Comparison of ENCODE assay signal across 1 cellular context in the genomic region with DNA sequence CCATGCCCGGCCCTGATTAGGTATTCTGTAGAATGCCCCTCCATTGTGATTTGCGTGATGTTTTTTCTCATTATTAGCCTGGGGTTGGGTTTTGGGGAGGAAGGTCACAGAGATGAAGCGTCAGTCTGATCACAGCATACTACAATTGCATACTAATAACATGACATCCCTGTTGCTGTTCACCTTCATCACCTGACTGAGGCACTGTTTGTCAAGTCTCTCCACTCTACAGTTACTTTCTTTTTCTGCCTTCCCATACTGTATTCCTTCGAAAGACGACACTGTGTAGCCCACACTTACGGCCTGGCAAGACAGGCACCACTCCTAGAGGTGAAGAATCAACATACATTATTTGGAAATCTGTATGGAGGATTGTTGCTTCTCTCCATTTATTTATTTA.
TF ChIP-seq lines count a peak whose summit lies in the region.

No MANE protein-coding gene starts in this region.

TF ChIP-seq in IMR-90, 13 proteins besides CTCF, POLR2A, EP300 and RAD21 (continued from another document):
- TF ChIP-seq, protein P1, sequence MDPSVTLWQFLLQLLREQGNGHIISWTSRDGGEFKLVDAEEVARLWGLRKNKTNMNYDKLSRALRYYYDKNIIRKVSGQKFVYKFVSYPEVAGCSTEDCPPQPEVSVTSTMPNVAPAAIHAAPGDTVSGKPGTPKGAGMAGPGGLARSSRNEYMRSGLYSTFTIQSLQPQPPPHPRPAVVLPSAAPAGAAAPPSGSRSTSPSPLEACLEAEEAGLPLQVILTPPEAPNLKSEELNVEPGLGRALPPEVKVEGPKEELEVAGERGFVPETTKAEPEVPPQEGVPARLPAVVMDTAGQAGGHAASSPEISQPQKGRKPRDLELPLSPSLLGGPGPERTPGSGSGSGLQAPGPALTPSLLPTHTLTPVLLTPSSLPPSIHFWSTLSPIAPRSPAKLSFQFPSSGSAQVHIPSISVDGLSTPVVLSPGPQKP (IDR thresholded peaks at IDR 0.05; ENCODE audit: borderline replicate concordance, low read depth, low read length): no peak
- TF ChIP-seq MAFK (IDR thresholded peaks at IDR 0.05; ENCODE audit: low read depth, low read length) (no peak), MAZ (IDR thresholded peaks at IDR 0.05; ENCODE audit: borderline replicate concordance, low read depth, low read length) (no peak), RFX5 (IDR thresholded peaks at IDR 0.05; ENCODE audit: low read depth, low read length) (no peak), FOS (IDR thresholded peaks at IDR 0.05; ENCODE audit: low read depth, low read length) (no peak), MXI1 (IDR thresholded peaks at IDR 0.05; ENCODE audit: borderline replicate concordance, low read depth, low read length) (no peak), NFE2L2 (IDR thresholded peaks at IDR 0.05; ENCODE audit: low read depth, low read length) (no peak), CHD1 (IDR thresholded peaks at IDR 0.05; ENCODE audit: low read depth, low read length) (no peak), SMC3 (IDR thresholded peaks at IDR 0.05; ENCODE audit: low read depth, low read length) (no peak), BHLHE40 (IDR thresholded peaks at IDR 0.05; ENCODE audit: low read depth, low read length) (no peak)
- TF ChIP-seq, protein P2, sequence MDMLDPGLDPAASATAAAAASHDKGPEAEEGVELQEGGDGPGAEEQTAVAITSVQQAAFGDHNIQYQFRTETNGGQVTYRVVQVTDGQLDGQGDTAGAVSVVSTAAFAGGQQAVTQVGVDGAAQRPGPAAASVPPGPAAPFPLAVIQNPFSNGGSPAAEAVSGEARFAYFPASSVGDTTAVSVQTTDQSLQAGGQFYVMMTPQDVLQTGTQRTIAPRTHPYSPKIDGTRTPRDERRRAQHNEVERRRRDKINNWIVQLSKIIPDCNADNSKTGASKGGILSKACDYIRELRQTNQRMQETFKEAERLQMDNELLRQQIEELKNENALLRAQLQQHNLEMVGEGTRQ (IDR thresholded peaks at IDR 0.05; ENCODE audit: low read depth, low read length): no peak
